Comparison of ENCODE assay signal across 8 cellular contexts in the genomic region with DNA sequence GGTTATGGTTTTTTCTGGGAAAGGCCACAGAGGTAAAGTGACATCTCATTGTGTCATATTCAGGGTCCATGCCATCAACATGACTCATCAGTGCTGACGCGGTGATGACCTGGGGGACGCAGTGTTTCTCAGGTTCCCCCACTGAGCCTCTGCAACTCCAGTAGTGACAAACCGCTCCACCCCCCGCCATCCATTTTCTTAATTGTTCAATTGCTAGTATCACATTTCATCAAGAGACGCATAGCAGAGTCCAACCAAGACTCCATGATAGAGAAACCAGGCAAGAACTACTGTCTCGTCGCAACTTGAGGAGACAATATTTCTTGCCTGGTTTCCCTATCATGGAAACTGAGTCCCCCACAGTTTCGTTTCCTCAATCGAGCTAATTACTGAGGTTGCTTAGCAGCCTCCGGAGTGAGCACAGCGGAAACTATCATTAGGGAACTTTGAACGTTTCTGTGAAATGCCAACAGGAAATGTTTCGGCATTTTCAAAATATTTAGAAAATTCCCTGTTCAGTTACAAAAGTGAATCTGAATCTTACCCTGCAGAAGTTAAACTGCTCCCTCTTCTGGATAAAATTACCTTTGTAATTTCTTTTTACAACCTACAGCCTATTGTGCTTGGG. TPM values are rescaled to one million over a fixed set of nuclear protein-coding genes. Genes with fewer than 3 reads are reported as not detected.
DNase-seq lines count a peak whose midpoint lies in the region; ATAC-seq and TF ChIP-seq lines count a peak whose summit lies in the region.

No MANE protein-coding gene starts in this region.

- no peaks in the 10 kb centered on the region for H3K27me3 Mint-ChIP-seq in Calu3 (ENCODE audit: unreplicated experiment)

- peak; percentile 24 for ATAC-seq in HG02885 (IDR thresholded peaks at IDR 0.05; ENCODE audit: poor library complexity, unreplicated experiment)
- ATAC-seq in HG03159 (IDR thresholded peaks at IDR 0.05; ENCODE audit: unreplicated experiment): no peak

- H3K4me3 ChIP-seq in iPS-18a (ENCODE audit: low read length) (peak overlapping the region; percentile 26), spleen (peak overlapping the region in 7 of 8 donors; percentile 1 to 57 (median 10))

- no peaks in the 10 kb centered on the region for H3K27me3 ChIP-seq in iPS-18a (ENCODE audit: control insufficient read depth, insufficient read depth, low read length)
- H3K27me3 ChIP-seq in spleen (replicated peaks in 1 of 7): no peaks in the 10 kb centered on the region

- TF ChIP-seq CTCF in Calu3 (IDR thresholded peaks at IDR 0.05; ENCODE audit: unreplicated experiment): no peak
- TF ChIP-seq CTCF in spleen (IDR thresholded peaks at IDR 0.05 in 8 of 11, conservative IDR thresholded peaks at IDR 0.05 in 3 of 11): peak in 10 of 11 experiments; percentile 13 to 43 (median 28)

- TF ChIP-seq POLR2A in spleen (IDR thresholded peaks at IDR 0.05): no peak

- no peaks in the 10 kb centered on the region for H3K9me3 ChIP-seq in iPS-18a (ENCODE audit: control insufficient read depth, low read depth, low read length)
- no peaks in the 10 kb centered on the region for H3K9me3 ChIP-seq in spleen

- peaks cover 26% of the 10 kb centered on the region for H3K36me3 Mint-ChIP-seq in Calu3 (ENCODE audit: insufficient read depth, unreplicated experiment)

- H3K36me3 ChIP-seq in iPS-18a (ENCODE audit: control insufficient read depth, low read depth, low read length) (no peaks in the 10 kb centered on the region), spleen (no peaks in the 10 kb centered on the region)

- intact Hi-C loops in Calu3 (cut with micrococcal nuclease; ENCODE audit: unreplicated experiment) (loop anchor here (2.0 kb wide), 1 partner anchor 57 kb away; no protein-coding TSS in a partner anchor), spleen (cut with DNase I; ENCODE audit: low total_unique reads) (loop anchor here (10.0 kb wide), 1 partner anchor 61 kb away; no protein-coding TSS in a partner anchor)

- WGBS in adipose tissue, 3 donors: 7 to 11% (median 10%) methylated on average over 14 of the region's 14 CpGs
- 9 to 30% (median 14%) methylated on average over 14 of the region's 14 CpGs for WGBS in spleen, 5 donors

- H3K4me1 Mint-ChIP-seq in Calu3 (ENCODE audit: low read depth, unreplicated experiment): peaks cover 53% of the 10 kb centered on the region

- CTCF ChIA-PET in Calu3 (lab: Charles Lee): no interaction called here

- peak overlapping the region; percentile 97 for H3K27ac Mint-ChIP-seq in Calu3 (ENCODE audit: unreplicated experiment)

- peak overlapping the region; percentile 37 for H3K4me3 Mint-ChIP-seq in Calu3 (ENCODE audit: low read depth, unreplicated experiment)

- BruUV-seq in Calu3 (replicated peaks; lab: Mats Ljungman, UMichigan): TSS peak; percentile 40

- no peak overlapping the region for H3K9ac ChIP-seq in iPS-18a (ENCODE audit: low read length)

- peaks cover 16% of the 10 kb centered on the region for H3K4me1 ChIP-seq in iPS-18a (ENCODE audit: control insufficient read depth, low read depth, low read length)
- H3K4me1 ChIP-seq in spleen: peaks cover 39 to 99% (median 73%) of the 10 kb centered on the region in 6 donors

- H3K27ac ChIP-seq in adipose tissue (ENCODE audit: low read depth, low read length) (peak overlapping the region; percentile 34), iPS-18a (ENCODE audit: low read length) (peak overlapping the region; percentile 32), spleen (peak overlapping the region; percentile 71 to 93 (median 90))

- H3K9me3 Mint-ChIP-seq in Calu3 (ENCODE audit: low read depth, unreplicated experiment): no peaks in the 10 kb centered on the region

- DNase-seq in Calu3: peak; percentile 73
- DNase-seq in SW480 (ENCODE audit: low spot score): peak; percentile 87
- no peak for DNase-seq in spleen
- DNase-seq in NCI-H1694 (lab: John Stamatoyannopoulos, UW): no peak

RNA-seq across cellular contexts. Expression of a gene that starts 12.2 kb away (rescaled TPM):
- total RNA-seq in Calu3 (2022): 56.3 and 78.5 TPM in 2 replicates
- 100 to 1,000 TPM in 1 of 3 donors, 10 to 100 TPM in 2; 54.0 to 299 (median 65.1) TPM for polyA plus RNA-seq in adipose tissue
- 100 to 1,000 TPM in 5 of 7 donors, 10 to 100 TPM in 2; 71.2 to 194 (median 106) TPM for total RNA-seq in spleen
- 10 to 100 TPM; 54.9 to 64.6 (median 55.0) TPM for polyA plus RNA-seq in spleen

RNA-seq across cellular contexts. Expression of a gene that starts 49.2 kb away (rescaled TPM):
- total RNA-seq in Calu3 (2022): 17.2 and 22.9 TPM in 2 replicates
- polyA plus RNA-seq in adipose tissue: 1 to 10 TPM; 1.2 to 9.1 (median 7.4) TPM
- total RNA-seq in spleen: 10 to 100 TPM; 43.0 to 75.7 (median 55.4) TPM
- polyA plus RNA-seq in spleen: 10 to 100 TPM; 16.2 to 22.4 (median 17.0) TPM

Comparison
In these comparisons a context has a peak if more than half of its experiments do, and no peak if none do; other contexts are left out.
1. DNase-seq: peak in Calu3 (single experiment) and SW480 (single experiment); none in spleen (single experiment) and NCI-H1694 (single experiment).
2. H3K27ac ChIP-seq: peak in every context shown above with its lines; median percentile 90 in spleen; 34 in adipose tissue; 32 in iPS-18a.